Comparison of ENCODE assay signal across 8 cellular contexts in the genomic region with DNA sequence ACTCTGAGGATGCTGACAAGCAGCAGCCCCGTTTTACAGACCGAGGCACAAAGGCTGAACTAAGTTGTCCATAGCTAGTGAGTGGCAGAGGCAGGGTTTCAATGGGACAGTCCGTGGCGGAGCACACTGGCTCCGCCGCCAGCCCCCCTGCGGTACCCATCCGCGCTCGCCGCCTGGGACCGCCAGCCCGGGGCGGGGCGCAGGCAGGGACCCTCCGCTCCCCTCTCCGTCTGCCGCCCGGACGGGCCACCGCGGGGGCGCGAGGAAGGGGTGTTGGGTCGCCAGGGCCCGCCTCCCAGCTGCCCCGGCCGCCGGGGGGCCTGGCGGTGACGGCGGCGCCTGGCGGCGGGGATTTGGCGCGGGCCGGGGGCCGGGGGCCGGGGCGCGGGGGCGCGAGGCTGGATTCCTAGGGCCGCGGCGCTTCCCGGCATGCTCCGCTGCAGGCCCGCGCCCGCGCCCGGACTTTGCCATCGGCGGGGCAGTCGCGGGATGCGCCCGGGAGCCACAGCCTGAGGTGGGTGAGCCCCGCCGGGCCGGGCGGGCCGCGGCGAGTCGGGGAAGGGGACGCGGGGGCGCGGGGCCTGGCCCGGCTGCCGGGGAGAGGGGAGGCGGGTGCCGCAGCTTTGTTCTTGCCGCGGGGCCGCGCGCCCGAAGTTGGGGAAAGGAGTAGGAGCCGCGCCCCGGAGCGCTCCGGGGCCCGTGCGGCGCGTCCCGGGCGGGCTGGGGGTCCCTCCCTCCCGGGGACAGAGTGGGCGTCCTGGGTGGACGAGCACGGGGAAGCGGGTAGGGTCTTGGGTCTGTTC. TPM values are rescaled to one million over a fixed set of nuclear protein-coding genes. Genes with fewer than 3 reads are reported as not detected.
DNase-seq lines count a peak whose midpoint lies in the region; ATAC-seq, FAIRE-seq and TF ChIP-seq lines count a peak whose summit lies in the region.

A gene with protein sequence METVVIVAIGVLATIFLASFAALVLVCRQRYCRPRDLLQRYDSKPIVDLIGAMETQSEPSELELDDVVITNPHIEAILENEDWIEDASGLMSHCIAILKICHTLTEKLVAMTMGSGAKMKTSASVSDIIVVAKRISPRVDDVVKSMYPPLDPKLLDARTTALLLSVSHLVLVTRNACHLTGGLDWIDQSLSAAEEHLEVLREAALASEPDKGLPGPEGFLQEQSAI (plus strand): TSS at position 430 of the 803 bp plus-strand sequence. CDS start 3,376 bp downstream, outside the sequence.

- no peak for TF ChIP-seq POLR2A in GM12878 (IDR thresholded peaks at IDR 0.05; ENCODE audit: low read depth, low read length)

- no TSS peak for BruUV-seq in GM12878 (replicated peaks; lab: Mats Ljungman, UMichigan)

- no peak for TF ChIP-seq RAD21 in GM12878 (IDR thresholded peaks at IDR 0.05; ENCODE audit: insufficient read depth, low read depth, low read length)

- H4K20me1 ChIP-seq in GM12878 (ENCODE audit: control insufficient read depth, insufficient read depth) = no peaks in the 10 kb centered on the region

- in situ Hi-C loops in GM12878 (cut with MboI) = no loop called here

- H3K36me3 ChIP-seq in HUES6 (ENCODE audit: control insufficient read depth, insufficient read depth, low read length) (peaks cover 15% of the 10 kb centered on the region), GM12878 (ENCODE audit: control insufficient read depth in 2 of 2, insufficient read depth in 2 of 2, low read length in 1 of 2) (no peaks in the 10 kb centered on the region), iPS-15b (ENCODE audit: control insufficient read depth, insufficient read depth, low read length) (no peaks in the 10 kb centered on the region)

- intact Hi-C loops in GM12878 (cut with micrococcal nuclease; ENCODE audit: unreplicated experiment) = no loop called here

- FAIRE-seq in GM12878 (lab: Jason Lieb, UNC) = no peak

- peak within 1 kb of the TSS; percentile 74 for H3K4me2 ChIP-seq in GM12878 (ENCODE audit: control insufficient read depth, insufficient read depth)

- CTCF ChIA-PET in GM12878 (lab: Yijun Ruan, JAX) = interaction anchor here (1.0 kb wide), 1 partner anchor 9 kb away, joined by 4 read pairs; no protein-coding TSS in a partner anchor

- RAD21 ChIA-PET in GM12878 (lab: Charles Lee; ENCODE audit: unreplicated experiment) = interaction anchor here (0.6 kb wide), 1 partner anchor 274 kb away, joined by 3 read pairs; no protein-coding TSS in a partner anchor

- H3K79me2 ChIP-seq in GM12878 (ENCODE audit: control insufficient read depth, insufficient read depth, low read length) = no peaks in the 10 kb centered on the region

- WGBS in GM12878 (ENCODE audit: insufficient coverage, insufficient replicate concordance, low lambda C conversion rate, missing lambda C conversion rate) = 1% methylated on average over 57 of the region's 98 CpGs

- H3K9me3 ChIP-seq in HUES6 (ENCODE audit: control insufficient read depth, insufficient read depth, low read depth, low read length) (peaks cover 3% of the 10 kb centered on the region; the same call in 1 of the 2 replicates), GM12878 (replicated peaks; ENCODE audit: control insufficient read depth, insufficient read depth, low read length) (no peaks in the 10 kb centered on the region), iPS-15b (ENCODE audit: control insufficient read depth, insufficient read depth, low read length) (no peaks in the 10 kb centered on the region)

- peak within 1 kb of the TSS; percentile 66 for H3K27ac ChIP-seq in C4-2B
- H3K27ac ChIP-seq in HUES6 (ENCODE audit: low read depth, low read length) = no peak within 1 kb of the TSS; the same call in 1 of the 2 replicates
- H3K27ac ChIP-seq in GM12878 (ENCODE audit: control insufficient read depth, insufficient read depth) = no peak within 1 kb of the TSS

- TF ChIP-seq EP300 in GM12878 (IDR thresholded peaks at IDR 0.05; ENCODE audit: borderline replicate concordance in 1 of 2, control insufficient read depth in 1 of 2, low read depth in 2 of 2, low read length in 2 of 2) = no peak

- DNase-seq in GM12878 (ENCODE audit: low read depth, low spot score) (no peak), putamen (ENCODE audit: low spot score) (peak; percentile 86), OCI-M2 (lab: John Stamatoyannopoulos, UW; ENCODE audit: unreplicated experiment) (no peak)

- H3K4me3 ChIP-seq in HUES6 (ENCODE audit: low read depth, low read length) (peak within 1 kb of the TSS; percentile 66), GM12878 (peak within 1 kb of the TSS; percentile 22; the same call in 1 of the 2 replicates), iPS-15b (ENCODE audit: low read depth, low read length) (peak within 1 kb of the TSS; percentile 71)

- SMC1A ChIA-PET in GM12878 (lab: Charles Lee; ENCODE audit: uncharacterized antibody, unreplicated experiment) = interaction anchor here (1.0 kb wide), 1 partner anchor 48 kb away, joined by 3 read pairs; no protein-coding TSS in a partner anchor

- H3K9ac ChIP-seq in HUES6 (ENCODE audit: low read length) (peak within 1 kb of the TSS; percentile 77), GM12878 (ENCODE audit: control insufficient read depth, insufficient read depth, low read length) (no peak within 1 kb of the TSS), iPS-15b (ENCODE audit: low read depth, low read length) (peak within 1 kb of the TSS; percentile 38)

- ATAC-seq in GM12878 (peak; percentile 60), HG02623 (IDR thresholded peaks at IDR 0.05; ENCODE audit: unreplicated experiment) (no peak), HG02642 (IDR thresholded peaks at IDR 0.05; ENCODE audit: poor library complexity, unreplicated experiment) (no peak)

- TF ChIP-seq CTCF in C4-2B (conservative IDR thresholded peaks at IDR 0.05) = no peak
- TF ChIP-seq CTCF in GM12878 (IDR thresholded peaks at IDR 0.05 in 2 of 3, conservative IDR thresholded peaks at IDR 0.05 in 1 of 3; ENCODE audit: control insufficient read depth in 2 of 3, extremely low read depth in 1 of 3, insufficient read depth in 1 of 3, low read depth in 3 of 3, low read length in 3 of 3) = no peak

- H3K4me1 ChIP-seq in HUES6 (ENCODE audit: control insufficient read depth, insufficient read depth, low read length) (peaks cover 18% of the 10 kb centered on the region), GM12878 (ENCODE audit: control insufficient read depth, insufficient read depth, low read length) (no peaks in the 10 kb centered on the region; the same call in 1 of the 2 replicates), iPS-15b (ENCODE audit: control insufficient read depth, insufficient read depth, low read length) (peaks cover 16% of the 10 kb centered on the region)

- H3K27me3 ChIP-seq in HUES6 (ENCODE audit: control insufficient read depth, insufficient read depth, low read length) (no peaks in the 10 kb centered on the region), GM12878 (replicated peaks in 1 of 2; ENCODE audit: control insufficient read depth in 2 of 2, insufficient read depth in 2 of 2, low read length in 1 of 2) (peaks cover 14 to 21% of the 10 kb centered on the region in 2 experiments), iPS-15b (ENCODE audit: control insufficient read depth, insufficient read depth, low read length) (peaks cover 12% of the 10 kb centered on the region)

- H2AFZ ChIP-seq in GM12878 (ENCODE audit: control insufficient read depth, low read depth, low read length) = peak within 1 kb of the TSS; percentile 7

- POLR2A ChIA-PET in GM12878 (lab: Charles Lee) = no interaction called here

TF ChIP-seq in GM12878, 131 proteins besides CTCF, POLR2A, EP300 and RAD21:
- TF ChIP-seq NFXL1 (IDR thresholded peaks at IDR 0.05; ENCODE audit: borderline replicate concordance) = no peak
- peak; percentile 98 for TF ChIP-seq SUZ12 (IDR thresholded peaks at IDR 0.05; ENCODE audit: unreplicated experiment)

RNA-seq across cellular contexts. Expression of the gene that starts here (rescaled TPM):
- total RNA-seq in GM12878 (2013; cell fraction: nucleolus; rRNA removed) = not detected in 2 replicates
- not detected in 2 replicates for total RNA-seq in GM12878 (2014; rRNA removed)
- 0.13 TPM in 1 of 2 replicates, not detected in the other for total RNA-seq in GM12878 (2014; rRNA removed; fragmentation: Illumina TruSeq; extraction: Trizol)
- 0.31 TPM in 1 of 2 replicates, not detected in the other for total RNA-seq in GM12878 (2021)
- polyA plus RNA-seq in GM12878 (2011; ENCODE audit: low read depth) = not detected
- polyA plus RNA-seq in GM12878 (2011; rRNA removed) = 0.05 and 0.63 TPM in 2 replicates
- polyA plus RNA-seq in GM12878 (2011; cell fraction: cytosol; rRNA removed) = 0.03 and 0.13 TPM in 2 replicates
- polyA plus RNA-seq in GM12878 (2011; cell fraction: nucleus; rRNA removed) = not detected in 2 replicates
- polyA plus RNA-seq in GM12878 (2012) = not detected in 2 replicates
- polyA plus RNA-seq in GM12878 (2014; fragmentation: Illumina TruSeq; extraction: Trizol) = 0.24 TPM in 1 of 2 replicates, not detected in the other
- under 1 TPM in 1 of 2 experiments, not detected in 1; 0.04 TPM for polyA plus RNA-seq in GM12878 (2014; fragmentation: Nextera tagmentation; extraction: Ambion mirVana)
- polyA plus RNA-seq in GM12878 (2014; rRNA removed) = 0.13 and 0.73 TPM in 2 replicates
- under 1 TPM; 0.09 to 0.60 TPM for polyA plus RNA-seq in GM12878 (2016; fragmentation: Nextera tagmentation; extraction: Ambion mirVana)
- not detected in 2 replicates for polyA minus RNA-seq in GM12878 (2011; rRNA and poly(A)+ RNA removed)
- not detected in 2 replicates for polyA minus RNA-seq in GM12878 (2011; cell fraction: cytosol; rRNA and poly(A)+ RNA removed)
- polyA minus RNA-seq in GM12878 (2011; cell fraction: nucleus; rRNA and poly(A)+ RNA removed) = not detected in 2 replicates

Comparison
In these comparisons a context has a peak if more than half of its experiments do, and no peak if none do; other contexts are left out.
1. Peak in ATAC-seq, H3K4me3 ChIP-seq and H3K4me2 ChIP-seq in GM12878; RNA of the gene not detected or under 1 TPM.